Comparison of ENCODE assay signal across 1 cellular context in the genomic region with DNA sequence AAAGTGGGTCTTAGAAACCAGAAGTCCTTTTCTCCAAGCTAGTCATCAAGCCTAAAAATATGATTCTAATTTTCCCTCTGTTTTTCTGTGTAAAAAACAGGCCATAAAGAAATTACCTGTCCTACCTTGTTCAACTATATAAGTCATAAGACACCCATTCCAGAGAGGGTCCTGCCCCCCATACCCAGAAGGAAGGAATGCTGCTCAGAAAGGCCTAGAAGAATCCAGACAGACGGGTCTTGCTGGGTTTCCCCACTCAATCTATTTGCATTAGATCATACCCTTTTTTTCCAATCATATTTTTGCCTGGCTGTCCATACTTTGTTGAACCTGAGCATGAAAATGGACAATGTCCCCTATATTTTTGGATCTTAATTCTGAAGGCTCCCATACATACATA.
TF ChIP-seq lines count a peak whose summit lies in the region.

No MANE protein-coding gene starts in this region.

TF ChIP-seq in K562, 482 proteins besides CTCF, POLR2A, EP300 and RAD21:
- TF ChIP-seq RFX1 (IDR thresholded peaks at IDR 0.05) (no peak), STAG1 (CRISPR knock-in tag; IDR thresholded peaks at IDR 0.05; ENCODE audit: borderline replicate concordance) (no peak), CBFB (CRISPR knock-in tag; IDR thresholded peaks at IDR 0.05) (no peak), ASH1L (IDR thresholded peaks at IDR 0.05; ENCODE audit: borderline replicate concordance, low read depth, partially characterized antibody) (no peak), CAMTA2 (CRISPR knock-in tag; conservative IDR thresholded peaks at IDR 0.05) (no peak), TAF7 (tag; IDR thresholded peaks at IDR 0.05) (no peak), HNRNPL (IDR thresholded peaks at IDR 0.05; ENCODE audit: low read depth, low read length) (no peak), ZNF589 (CRISPR knock-in tag; IDR thresholded peaks at IDR 0.05; ENCODE audit: low read depth) (no peak), KLF6 (CRISPR knock-in tag; IDR thresholded peaks at IDR 0.05; ENCODE audit: borderline replicate concordance) (no peak), ERF (CRISPR knock-in tag; IDR thresholded peaks at IDR 0.05) (no peak), HNRNPLL (IDR thresholded peaks at IDR 0.05; ENCODE audit: low read depth, low read length, poor library complexity, severe bottlenecking) (no peak)
- TF ChIP-seq, protein P1, sequence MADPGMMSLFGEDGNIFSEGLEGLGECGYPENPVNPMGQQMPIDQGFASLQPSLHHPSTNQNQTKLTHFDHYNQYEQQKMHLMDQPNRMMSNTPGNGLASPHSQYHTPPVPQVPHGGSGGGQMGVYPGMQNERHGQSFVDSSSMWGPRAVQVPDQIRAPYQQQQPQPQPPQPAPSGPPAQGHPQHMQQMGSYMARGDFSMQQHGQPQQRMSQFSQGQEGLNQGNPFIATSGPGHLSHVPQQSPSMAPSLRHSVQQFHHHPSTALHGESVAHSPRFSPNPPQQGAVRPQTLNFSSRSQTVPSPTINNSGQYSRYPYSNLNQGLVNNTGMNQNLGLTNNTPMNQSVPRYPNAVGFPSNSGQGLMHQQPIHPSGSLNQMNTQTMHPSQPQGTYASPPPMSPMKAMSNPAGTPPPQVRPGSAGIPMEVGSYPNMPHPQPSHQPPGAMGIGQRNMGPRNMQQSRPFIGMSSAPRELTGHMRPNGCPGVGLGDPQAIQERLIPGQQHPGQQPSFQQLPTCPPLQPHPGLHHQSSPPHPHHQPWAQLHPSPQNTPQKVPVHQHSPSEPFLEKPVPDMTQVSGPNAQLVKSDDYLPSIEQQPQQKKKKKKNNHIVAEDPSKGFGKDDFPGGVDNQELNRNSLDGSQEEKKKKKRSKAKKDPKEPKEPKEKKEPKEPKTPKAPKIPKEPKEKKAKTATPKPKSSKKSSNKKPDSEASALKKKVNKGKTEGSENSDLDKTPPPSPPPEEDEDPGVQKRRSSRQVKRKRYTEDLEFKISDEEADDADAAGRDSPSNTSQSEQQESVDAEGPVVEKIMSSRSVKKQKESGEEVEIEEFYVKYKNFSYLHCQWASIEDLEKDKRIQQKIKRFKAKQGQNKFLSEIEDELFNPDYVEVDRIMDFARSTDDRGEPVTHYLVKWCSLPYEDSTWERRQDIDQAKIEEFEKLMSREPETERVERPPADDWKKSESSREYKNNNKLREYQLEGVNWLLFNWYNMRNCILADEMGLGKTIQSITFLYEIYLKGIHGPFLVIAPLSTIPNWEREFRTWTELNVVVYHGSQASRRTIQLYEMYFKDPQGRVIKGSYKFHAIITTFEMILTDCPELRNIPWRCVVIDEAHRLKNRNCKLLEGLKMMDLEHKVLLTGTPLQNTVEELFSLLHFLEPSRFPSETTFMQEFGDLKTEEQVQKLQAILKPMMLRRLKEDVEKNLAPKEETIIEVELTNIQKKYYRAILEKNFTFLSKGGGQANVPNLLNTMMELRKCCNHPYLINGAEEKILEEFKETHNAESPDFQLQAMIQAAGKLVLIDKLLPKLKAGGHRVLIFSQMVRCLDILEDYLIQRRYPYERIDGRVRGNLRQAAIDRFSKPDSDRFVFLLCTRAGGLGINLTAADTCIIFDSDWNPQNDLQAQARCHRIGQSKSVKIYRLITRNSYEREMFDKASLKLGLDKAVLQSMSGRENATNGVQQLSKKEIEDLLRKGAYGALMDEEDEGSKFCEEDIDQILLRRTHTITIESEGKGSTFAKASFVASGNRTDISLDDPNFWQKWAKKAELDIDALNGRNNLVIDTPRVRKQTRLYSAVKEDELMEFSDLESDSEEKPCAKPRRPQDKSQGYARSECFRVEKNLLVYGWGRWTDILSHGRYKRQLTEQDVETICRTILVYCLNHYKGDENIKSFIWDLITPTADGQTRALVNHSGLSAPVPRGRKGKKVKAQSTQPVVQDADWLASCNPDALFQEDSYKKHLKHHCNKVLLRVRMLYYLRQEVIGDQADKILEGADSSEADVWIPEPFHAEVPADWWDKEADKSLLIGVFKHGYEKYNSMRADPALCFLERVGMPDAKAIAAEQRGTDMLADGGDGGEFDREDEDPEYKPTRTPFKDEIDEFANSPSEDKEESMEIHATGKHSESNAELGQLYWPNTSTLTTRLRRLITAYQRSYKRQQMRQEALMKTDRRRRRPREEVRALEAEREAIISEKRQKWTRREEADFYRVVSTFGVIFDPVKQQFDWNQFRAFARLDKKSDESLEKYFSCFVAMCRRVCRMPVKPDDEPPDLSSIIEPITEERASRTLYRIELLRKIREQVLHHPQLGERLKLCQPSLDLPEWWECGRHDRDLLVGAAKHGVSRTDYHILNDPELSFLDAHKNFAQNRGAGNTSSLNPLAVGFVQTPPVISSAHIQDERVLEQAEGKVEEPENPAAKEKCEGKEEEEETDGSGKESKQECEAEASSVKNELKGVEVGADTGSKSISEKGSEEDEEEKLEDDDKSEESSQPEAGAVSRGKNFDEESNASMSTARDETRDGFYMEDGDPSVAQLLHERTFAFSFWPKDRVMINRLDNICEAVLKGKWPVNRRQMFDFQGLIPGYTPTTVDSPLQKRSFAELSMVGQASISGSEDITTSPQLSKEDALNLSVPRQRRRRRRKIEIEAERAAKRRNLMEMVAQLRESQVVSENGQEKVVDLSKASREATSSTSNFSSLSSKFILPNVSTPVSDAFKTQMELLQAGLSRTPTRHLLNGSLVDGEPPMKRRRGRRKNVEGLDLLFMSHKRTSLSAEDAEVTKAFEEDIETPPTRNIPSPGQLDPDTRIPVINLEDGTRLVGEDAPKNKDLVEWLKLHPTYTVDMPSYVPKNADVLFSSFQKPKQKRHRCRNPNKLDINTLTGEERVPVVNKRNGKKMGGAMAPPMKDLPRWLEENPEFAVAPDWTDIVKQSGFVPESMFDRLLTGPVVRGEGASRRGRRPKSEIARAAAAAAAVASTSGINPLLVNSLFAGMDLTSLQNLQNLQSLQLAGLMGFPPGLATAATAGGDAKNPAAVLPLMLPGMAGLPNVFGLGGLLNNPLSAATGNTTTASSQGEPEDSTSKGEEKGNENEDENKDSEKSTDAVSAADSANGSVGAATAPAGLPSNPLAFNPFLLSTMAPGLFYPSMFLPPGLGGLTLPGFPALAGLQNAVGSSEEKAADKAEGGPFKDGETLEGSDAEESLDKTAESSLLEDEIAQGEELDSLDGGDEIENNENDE (IDR thresholded peaks at IDR 0.05; ENCODE audit: low read depth, low read length): no peak
- TF ChIP-seq, protein P2, sequence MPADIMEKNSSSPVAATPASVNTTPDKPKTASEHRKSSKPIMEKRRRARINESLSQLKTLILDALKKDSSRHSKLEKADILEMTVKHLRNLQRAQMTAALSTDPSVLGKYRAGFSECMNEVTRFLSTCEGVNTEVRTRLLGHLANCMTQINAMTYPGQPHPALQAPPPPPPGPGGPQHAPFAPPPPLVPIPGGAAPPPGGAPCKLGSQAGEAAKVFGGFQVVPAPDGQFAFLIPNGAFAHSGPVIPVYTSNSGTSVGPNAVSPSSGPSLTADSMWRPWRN (IDR thresholded peaks at IDR 0.05; ENCODE audit: low read depth): no peak
- TF ChIP-seq, protein P3, sequence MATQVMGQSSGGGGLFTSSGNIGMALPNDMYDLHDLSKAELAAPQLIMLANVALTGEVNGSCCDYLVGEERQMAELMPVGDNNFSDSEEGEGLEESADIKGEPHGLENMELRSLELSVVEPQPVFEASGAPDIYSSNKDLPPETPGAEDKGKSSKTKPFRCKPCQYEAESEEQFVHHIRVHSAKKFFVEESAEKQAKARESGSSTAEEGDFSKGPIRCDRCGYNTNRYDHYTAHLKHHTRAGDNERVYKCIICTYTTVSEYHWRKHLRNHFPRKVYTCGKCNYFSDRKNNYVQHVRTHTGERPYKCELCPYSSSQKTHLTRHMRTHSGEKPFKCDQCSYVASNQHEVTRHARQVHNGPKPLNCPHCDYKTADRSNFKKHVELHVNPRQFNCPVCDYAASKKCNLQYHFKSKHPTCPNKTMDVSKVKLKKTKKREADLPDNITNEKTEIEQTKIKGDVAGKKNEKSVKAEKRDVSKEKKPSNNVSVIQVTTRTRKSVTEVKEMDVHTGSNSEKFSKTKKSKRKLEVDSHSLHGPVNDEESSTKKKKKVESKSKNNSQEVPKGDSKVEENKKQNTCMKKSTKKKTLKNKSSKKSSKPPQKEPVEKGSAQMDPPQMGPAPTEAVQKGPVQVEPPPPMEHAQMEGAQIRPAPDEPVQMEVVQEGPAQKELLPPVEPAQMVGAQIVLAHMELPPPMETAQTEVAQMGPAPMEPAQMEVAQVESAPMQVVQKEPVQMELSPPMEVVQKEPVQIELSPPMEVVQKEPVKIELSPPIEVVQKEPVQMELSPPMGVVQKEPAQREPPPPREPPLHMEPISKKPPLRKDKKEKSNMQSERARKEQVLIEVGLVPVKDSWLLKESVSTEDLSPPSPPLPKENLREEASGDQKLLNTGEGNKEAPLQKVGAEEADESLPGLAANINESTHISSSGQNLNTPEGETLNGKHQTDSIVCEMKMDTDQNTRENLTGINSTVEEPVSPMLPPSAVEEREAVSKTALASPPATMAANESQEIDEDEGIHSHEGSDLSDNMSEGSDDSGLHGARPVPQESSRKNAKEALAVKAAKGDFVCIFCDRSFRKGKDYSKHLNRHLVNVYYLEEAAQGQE (CRISPR knock-in tag; IDR thresholded peaks at IDR 0.05; ENCODE audit: low read depth): no peak
- TF ChIP-seq, protein P4, sequence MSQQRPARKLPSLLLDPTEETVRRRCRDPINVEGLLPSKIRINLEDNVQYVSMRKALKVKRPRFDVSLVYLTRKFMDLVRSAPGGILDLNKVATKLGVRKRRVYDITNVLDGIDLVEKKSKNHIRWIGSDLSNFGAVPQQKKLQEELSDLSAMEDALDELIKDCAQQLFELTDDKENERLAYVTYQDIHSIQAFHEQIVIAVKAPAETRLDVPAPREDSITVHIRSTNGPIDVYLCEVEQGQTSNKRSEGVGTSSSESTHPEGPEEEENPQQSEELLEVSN (IDR thresholded peaks at IDR 0.05; ENCODE audit: borderline replicate concordance in 1 of 2, extremely low read depth in 1 of 2, insufficient read depth in 1 of 2, insufficient read length in 1 of 2, low read depth in 1 of 2, low read length in 1 of 2, poor library complexity in 1 of 2, severe bottlenecking in 1 of 2): no peak
